Comparison of ENCODE assay signal across 8 cellular contexts in the genomic region with DNA sequence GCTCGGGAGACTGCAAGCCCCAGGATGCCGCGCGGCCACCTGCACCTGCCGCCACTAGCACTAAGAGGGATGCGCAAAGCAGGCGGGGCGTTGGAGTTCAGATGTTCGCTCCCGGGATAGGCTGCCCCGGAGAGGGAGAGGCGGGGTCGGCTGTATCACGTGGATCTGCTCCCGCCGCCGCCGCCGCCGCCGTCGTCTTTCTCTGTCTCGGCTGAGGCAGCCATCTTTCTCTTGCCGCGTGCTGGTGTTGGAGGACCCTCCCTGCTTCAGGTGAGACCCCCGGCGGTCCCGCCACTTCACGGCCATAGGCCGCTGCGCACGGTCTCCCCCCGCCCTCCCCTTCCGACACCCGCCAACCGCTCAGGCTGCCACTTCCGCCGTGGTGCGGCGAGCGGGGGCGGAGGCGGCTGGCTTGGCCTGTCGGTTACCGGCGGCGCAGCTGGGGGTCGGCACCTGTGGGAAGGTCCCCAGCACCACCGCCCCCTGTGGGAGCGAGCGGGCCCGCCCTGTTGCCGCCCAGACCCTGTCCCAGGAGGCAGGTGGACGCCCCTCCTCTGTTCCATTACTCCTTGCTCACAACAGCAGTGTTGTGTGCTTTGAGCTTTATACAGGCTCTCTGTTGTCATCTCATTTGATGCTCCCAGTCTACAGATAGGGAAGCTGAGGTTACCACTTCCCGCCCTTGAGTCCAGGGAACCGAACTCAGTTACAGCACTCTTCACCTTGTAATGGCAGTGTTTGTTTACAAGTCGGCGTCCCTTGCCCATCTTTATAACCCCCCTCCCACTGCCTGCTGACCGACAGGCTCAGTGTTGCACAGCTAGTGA. TPM values are rescaled to one million over a fixed set of nuclear protein-coding genes. Genes with fewer than 3 reads are reported as not detected.
A peak's percentile ranks its signal among the peaks of the same experiment; 100 is the strongest.
DNase-seq lines count a peak whose midpoint lies in the region; ATAC-seq and TF ChIP-seq lines count a peak whose summit lies in the region.

A gene (plus strand): TSS at position 186 of the 827 bp plus-strand sequence. CDS start 3,553 bp downstream, outside the sequence.

- no peak for TF ChIP-seq EP300 in ovary (IDR thresholded peaks at IDR 0.05)

- no peaks in the 10 kb centered on the region for H3K27me3 ChIP-seq in ovary
- H3K27me3 ChIP-seq in thymus (ENCODE audit: control insufficient read depth, insufficient read depth): no peaks in the 10 kb centered on the region

- peaks cover 39% of the 10 kb centered on the region for H3K4me1 Mint-ChIP-seq in activated naive CD8-positive, alpha-beta T cell treated with anti-CD3 and anti-CD28 coated beads, Interleukin-2, amount 10 ng/mL, durations not matched to agents 7 days and 5 days
- H3K4me1 Mint-ChIP-seq in glutamatergic neuron (ENCODE audit: low read depth, unreplicated experiment): peaks cover 16% of the 10 kb centered on the region

- no peaks in the 10 kb centered on the region for H3K36me3 ChIP-seq in ovary
- peaks cover 11% of the 10 kb centered on the region for H3K36me3 ChIP-seq in thymus (ENCODE audit: control insufficient read depth, insufficient read depth)

- peak within 1 kb of the TSS; percentile 97 for H3K27ac Mint-ChIP-seq in activated naive CD8-positive, alpha-beta T cell treated with anti-CD3 and anti-CD28 coated beads, Interleukin-2, amount 10 ng/mL, durations not matched to agents 7 days and 5 days
- peak within 1 kb of the TSS; percentile 100 for H3K27ac Mint-ChIP-seq in glutamatergic neuron (ENCODE audit: unreplicated experiment)

- H3K4me3 Mint-ChIP-seq in activated naive CD8-positive, alpha-beta T cell treated with anti-CD3 and anti-CD28 coated beads, Interleukin-2, amount 10 ng/mL, durations not matched to agents 7 days and 5 days: peak within 1 kb of the TSS; percentile 99
- peak within 1 kb of the TSS; percentile 97 for H3K4me3 Mint-ChIP-seq in glutamatergic neuron (ENCODE audit: unreplicated experiment)

- peak; percentile 70 for TF ChIP-seq POLR2A in ovary (IDR thresholded peaks at IDR 0.05)

- H3K27ac ChIP-seq in ovary (peak within 1 kb of the TSS; percentile 62 to 83), thymus (ENCODE audit: low read depth) (peak within 1 kb of the TSS; percentile 96)

- H3K4me1 ChIP-seq in ovary (ENCODE audit: insufficient read depth) (peaks cover 7% of the 10 kb centered on the region), thymus (ENCODE audit: control insufficient read depth, insufficient read depth, low read length) (peaks cover 18% of the 10 kb centered on the region)

- H3K4me3 ChIP-seq in GM12865 (ENCODE audit: low read depth, low read length) (peak within 1 kb of the TSS; percentile 91), ovary (peak within 1 kb of the TSS; percentile 94), thymus (ENCODE audit: low read length) (peak within 1 kb of the TSS; percentile 73)

- TF ChIP-seq CTCF in GM12865 (IDR thresholded peaks at IDR 0.05; ENCODE audit: insufficient read depth, low read depth, low read length, missing control alignments): no peak
- peak; percentile 30 for TF ChIP-seq CTCF in glutamatergic neuron (IDR thresholded peaks at IDR 0.05; ENCODE audit: partially characterized antibody, unreplicated experiment)
- peak in 1 of 3 donors; percentile 25 for TF ChIP-seq CTCF in ovary (IDR thresholded peaks at IDR 0.05)

- no peaks in the 10 kb centered on the region for H3K9me3 Mint-ChIP-seq in activated naive CD8-positive, alpha-beta T cell treated with anti-CD3 and anti-CD28 coated beads, Interleukin-2, amount 10 ng/mL, durations not matched to agents 7 days and 5 days
- H3K9me3 Mint-ChIP-seq in glutamatergic neuron (ENCODE audit: unreplicated experiment): peaks cover 17% of the 10 kb centered on the region

- H3K27me3 Mint-ChIP-seq in activated naive CD8-positive, alpha-beta T cell treated with anti-CD3 and anti-CD28 coated beads, Interleukin-2, amount 10 ng/mL, durations not matched to agents 7 days and 5 days: no peaks in the 10 kb centered on the region
- peaks cover 6% of the 10 kb centered on the region for H3K27me3 Mint-ChIP-seq in glutamatergic neuron (ENCODE audit: unreplicated experiment)

- intact Hi-C loops in ovary (cut with DNase I): no loop called here

- DNase-seq in GM12865 (ENCODE audit: low read depth) (peak; percentile 96), NCI-H1417 treated with DMSO at 0.1 percent for 48 hours (lab: John Stamatoyannopoulos, UW) (peak; percentile 80), SW 1271 (lab: John Stamatoyannopoulos, UW) (peak; percentile 70 to 90), glutamatergic neuron (peak; percentile 96), ovary (peak; percentile 91 to 94 (median 93))
- DNase-seq in activated naive CD8-positive, alpha-beta T cell treated with anti-CD3 and anti-CD28 coated beads, Interleukin-2, amount 10 ng/mL, durations not matched to agents 7 days and 5 days: peak; percentile 89

- ATAC-seq in HG02759 (IDR thresholded peaks at IDR 0.05; ENCODE audit: unreplicated experiment): peak; percentile 81
- ATAC-seq in activated naive CD8-positive, alpha-beta T cell treated with anti-CD3 and anti-CD28 coated beads, Interleukin-2, amount 10 ng/mL, durations not matched to agents 7 days and 5 days (ENCODE audit: low read depth): peak; percentile 95

- peaks cover 16% of the 10 kb centered on the region for H3K36me3 Mint-ChIP-seq in activated naive CD8-positive, alpha-beta T cell treated with anti-CD3 and anti-CD28 coated beads, Interleukin-2, amount 10 ng/mL, durations not matched to agents 7 days and 5 days
- H3K36me3 Mint-ChIP-seq in glutamatergic neuron (ENCODE audit: unreplicated experiment): no peaks in the 10 kb centered on the region

- H3K9me3 ChIP-seq in ovary (no peaks in the 10 kb centered on the region), thymus (ENCODE audit: control insufficient read depth) (no peaks in the 10 kb centered on the region)

- POLR2A ChIA-PET in activated naive CD8-positive, alpha-beta T cell treated with anti-CD3 and anti-CD28 coated beads, Interleukin-2, amount 10 ng/mL, durations not matched to agents 7 days and 5 days (lab: Charles Lee): interaction anchor here (0.6 to 2.6 kb wide), 7 partner anchors 17 to 668 kb away, joined by 3 to 27 read pairs (median 4); a partner anchor contains a TSS

- WGBS in ovary, 3 donors: 0 to 1% (median 0%) methylated on average over 38 to 59 of the region's 59 CpGs
- WGBS in thymus: under 1% methylated on average over 59 of the region's 59 CpGs

RNA-seq across cellular contexts. Expression of the gene that starts here (rescaled TPM):
- total RNA-seq in activated naive CD8-positive, alpha-beta T cell treated with anti-CD3 and anti-CD28 coated beads, Interleukin-2, amount 10 ng/mL, durations not matched to agents 7 days and 5 days: 10 to 100 TPM; 31.4 to 41.0 TPM
- total RNA-seq in glutamatergic neuron (ENCODE audit: unreplicated experiment) (90.5 TPM), ovary (10 to 100 TPM; 37.8 to 68.1 (median 61.9) TPM)
- polyA plus RNA-seq in ovary (10 to 100 TPM; 51.9 to 73.9 TPM), thymus (66.2 TPM)

Comparison
In these comparisons a context has a peak if more than half of its experiments do, and no peak if none do; other contexts are left out.
1. Peak in every context shown above with its lines: DNase-seq, ATAC-seq, H3K4me3 ChIP-seq and H3K27ac ChIP-seq.